In genomic region chr22:19429950-19430889, GRCh38 we compare ENCODE assay signal across 8 cellular contexts. TPM values are rescaled to one million over a fixed set of nuclear protein-coding genes. Genes with fewer than 3 reads are reported as not detected.
DNase-seq lines count a peak whose midpoint lies in the region; ATAC-seq and TF ChIP-seq lines count a peak whose summit lies in the region.

No MANE protein-coding gene starts in this region.

- peak; percentile 35 for ATAC-seq in central memory CD8-positive, alpha-beta T cell (replicated peaks; ENCODE audit: extremely low read depth, poor library complexity, severe bottlenecking)
- no peak for ATAC-seq in lower lobe of right lung
- ATAC-seq in HG03097 (IDR thresholded peaks at IDR 0.05; ENCODE audit: low FRiP score, unreplicated experiment) = no peak
- no peak for ATAC-seq in GM18861 (IDR thresholded peaks at IDR 0.05; ENCODE audit: unreplicated experiment)

- H3K36me3 Mint-ChIP-seq in central memory CD8-positive, alpha-beta T cell (ENCODE audit: insufficient read depth) = peaks cover 30% of the 10 kb centered on the region

- peak overlapping the region; percentile 88 for H3K4me3 Mint-ChIP-seq in central memory CD8-positive, alpha-beta T cell

- TF ChIP-seq CTCF in HEK293 (tag by site-specific recombination; IDR thresholded peaks at IDR 0.05) (no peak), lower lobe of right lung (IDR thresholded peaks at IDR 0.05) (no peak)

- peak overlapping the region; percentile 87 for H3K27ac Mint-ChIP-seq in central memory CD8-positive, alpha-beta T cell (ENCODE audit: low read depth)

- H3K27me3 Mint-ChIP-seq in central memory CD8-positive, alpha-beta T cell = no peaks in the 10 kb centered on the region

- peaks cover 47% of the 10 kb centered on the region for H3K4me1 Mint-ChIP-seq in central memory CD8-positive, alpha-beta T cell

- no peaks in the 10 kb centered on the region for H3K27me3 ChIP-seq in lower lobe of right lung (ENCODE audit: low read depth)
- H3K27me3 ChIP-seq in stomach smooth muscle (ENCODE audit: control insufficient read depth in 1 of 2, insufficient read depth in 2 of 2, low read length in 2 of 2) = no peaks in the 10 kb centered on the region

- CTCF ChIA-PET in HEK293 (lab: Yijun Ruan, JAX) = interaction anchor here (1.3 kb wide), 1 partner anchor 285 kb away, joined by 3 read pairs; the partner anchor contains the start of gene ESS2

- peak overlapping the region; percentile 67 to 76 for H3K9ac ChIP-seq in stomach smooth muscle (ENCODE audit: low read length in 2 of 2)

- H3K36me3 ChIP-seq in HEK293 (ENCODE audit: control insufficient read depth in 2 of 2, insufficient read depth in 1 of 2, low read length in 2 of 2) (peaks cover 0 to 39% of the 10 kb centered on the region in 2 experiments; a peak in 2 of 3 replicates), lower lobe of right lung (peaks cover 11% of the 10 kb centered on the region), stomach smooth muscle (ENCODE audit: control insufficient read depth in 2 of 2, insufficient read depth in 2 of 2, low read length in 2 of 2) (peaks cover 7 to 8% of the 10 kb centered on the region in 2 donors)

- H3K4me3 ChIP-seq in HEK293 (ENCODE audit: low read depth, low read length) (peak overlapping the region; percentile 90), lower lobe of right lung (peak overlapping the region; percentile 69), stomach smooth muscle (ENCODE audit: low read length in 2 of 2) (peak overlapping the region; percentile 67 to 87)

- peak; percentile 51 for DNase-seq in AG20443 (ENCODE audit: low spot score)
- DNase-seq in SW480 (ENCODE audit: low spot score) = peak; percentile 8
- DNase-seq in central memory CD8-positive, alpha-beta T cell (ENCODE audit: low spot score in 2 of 2) = peak in 1 of 2 donors; percentile 18
- peak; percentile 55 for DNase-seq in lower lobe of right lung

- H3K4me1 ChIP-seq in HEK293 (ENCODE audit: control insufficient read depth, insufficient read depth, low read length) (no peaks in the 10 kb centered on the region; the same call in 1 of the 2 replicates), lower lobe of right lung (peaks cover 55% of the 10 kb centered on the region), stomach smooth muscle (ENCODE audit: control insufficient read depth, insufficient read depth, low read length) (peaks cover 20% of the 10 kb centered on the region)

- intact Hi-C loops in lower lobe of right lung (cut with DNase I) = no loop called here

- POLR2A ChIA-PET in HEK293 (lab: Yijun Ruan, JAX) = interaction anchor here (1.7 to 3.7 kb wide), 4 partner anchors 16 to 252 kb away, joined by 4 to 22 read pairs (median 14); partner anchors contain the start of genes C22orf39, CDC45, SLC25A1 and UFD1

- H3K9me3 ChIP-seq in HEK293 (ENCODE audit: control insufficient read depth, insufficient read depth, low read depth, low read length) (no peaks in the 10 kb centered on the region), lower lobe of right lung (no peaks in the 10 kb centered on the region), stomach smooth muscle (ENCODE audit: control insufficient read depth in 2 of 2, low read length in 2 of 2) (no peaks in the 10 kb centered on the region)

- peak overlapping the region; percentile 59 for H3K27ac ChIP-seq in HEK293 (ENCODE audit: extremely low read depth, low read depth, low read length)
- H3K27ac ChIP-seq in lower lobe of right lung = peak overlapping the region; percentile 98
- H3K27ac ChIP-seq in stomach smooth muscle (ENCODE audit: low read length) = peak overlapping the region; percentile 6

- no peaks in the 10 kb centered on the region for H3K9me3 Mint-ChIP-seq in central memory CD8-positive, alpha-beta T cell

TF ChIP-seq in HEK293, 187 proteins besides CTCF, POLR2A, EP300 and RAD21 (continues in another document):
- no peak for TF ChIP-seq ZNF19 (tag by site-specific recombination; IDR thresholded peaks at IDR 0.05; ENCODE audit: low read depth)
- no peak for TF ChIP-seq ZNF362 (tag by site-specific recombination; IDR thresholded peaks at IDR 0.05)
- TF ChIP-seq ZNF449 (tag by site-specific recombination; IDR thresholded peaks at IDR 0.05) = no peak
- TF ChIP-seq ZNF549 (tag by site-specific recombination; IDR thresholded peaks at IDR 0.05) = no peak
- TF ChIP-seq ZNF311 (tag by site-specific recombination; IDR thresholded peaks at IDR 0.05; ENCODE audit: borderline replicate concordance) = no peak
- TF ChIP-seq YY2 (tag by site-specific recombination; IDR thresholded peaks at IDR 0.05) = no peak
- TF ChIP-seq ZNF561 (tag by site-specific recombination; IDR thresholded peaks at IDR 0.05; ENCODE audit: borderline replicate concordance) = 0 out of 2 replicates have a peak, but pooled peaks have one; percentile 25
- no peak for TF ChIP-seq ZNF223 (tag by site-specific recombination; IDR thresholded peaks at IDR 0.05)
- TF ChIP-seq ZNF155 (tag by site-specific recombination; IDR thresholded peaks at IDR 0.05) = no peak
- TF ChIP-seq ZXDB (tag by site-specific recombination; IDR thresholded peaks at IDR 0.05) = no peak; the same call in 1 of the 2 replicates
- no peak for TF ChIP-seq ZBTB8A (tag by site-specific recombination; IDR thresholded peaks at IDR 0.05)
- TF ChIP-seq ZNF26 (tag by site-specific recombination; IDR thresholded peaks at IDR 0.05) = no peak
- 0 out of 2 replicates have a peak, but pooled peaks have one; percentile 19 for TF ChIP-seq ZNF341 (tag by site-specific recombination; IDR thresholded peaks at IDR 0.05; ENCODE audit: low read depth)
- no peak for TF ChIP-seq ZNF248 (tag by site-specific recombination; IDR thresholded peaks at IDR 0.05)
- no peak for TF ChIP-seq ZNF121 (tag by site-specific recombination; IDR thresholded peaks at IDR 0.05)
- TF ChIP-seq ZNF16 (tag by site-specific recombination; IDR thresholded peaks at IDR 0.05; ENCODE audit: low read depth) = no peak
- no peak for TF ChIP-seq BCL6B (tag by site-specific recombination; IDR thresholded peaks at IDR 0.05)
- TF ChIP-seq ZNF654 (tag by site-specific recombination; IDR thresholded peaks at IDR 0.05; ENCODE audit: low read depth) = no peak
- peak; percentile 62 for TF ChIP-seq GLIS1 (tag by site-specific recombination; IDR thresholded peaks at IDR 0.05)
- TF ChIP-seq GLI2 (tag by site-specific recombination; IDR thresholded peaks at IDR 0.05; ENCODE audit: borderline replicate concordance, low read depth) = no peak

RNA-seq across cellular contexts. Expression of gene HIRA, which starts 1.3 kb away (rescaled TPM):
- 27.9 TPM for total RNA-seq in lower lobe of right lung

RNA-seq across cellular contexts. Expression of gene MRPL40, which starts 2.1 kb away (rescaled TPM):
- 23.2 TPM for total RNA-seq in lower lobe of right lung

RNA-seq across cellular contexts. Expression of gene C22orf39, which starts 17.3 kb away (rescaled TPM):
- total RNA-seq in lower lobe of right lung = 36.4 TPM

RNA-seq across cellular contexts. Expression of gene UFD1, which starts 48.8 kb away (rescaled TPM):
- total RNA-seq in lower lobe of right lung = 36.7 TPM

RNA-seq across cellular contexts. Expression of gene CDC45, which starts 49.5 kb away (rescaled TPM):
- 1.4 TPM for total RNA-seq in lower lobe of right lung

Comparison
In these comparisons a context has a peak if more than half of its experiments do, and no peak if none do; other contexts are left out.
1. H3K27ac ChIP-seq: peak in every context shown above with its lines; median percentile 98 in lower lobe of right lung; 59 in HEK293; 6 in stomach smooth muscle.